ENCODE assay signal across 13 cellular contexts in genomic region chr3:11629716-11630115, GRCh38. TPM values are rescaled to one million over a fixed set of nuclear protein-coding genes. Genes with fewer than 3 reads are reported as not detected.
DNase-seq lines count a peak whose midpoint lies in the region; ATAC-seq lines count a peak whose summit lies in the region.
"Had no signal": no experiment of that assay in that cellular context is flagged by ENCODE, and none has a peak within 500 bp of the region (broad histone marks: within the 10 kb centered on the region; RNA-seq: fewer than 3 reads in every experiment).

No MANE protein-coding gene starts in this region.

- H3K36me3 ChIP-seq in adipocyte (ENCODE audit: control insufficient read depth, insufficient read depth, low read length, severe bottlenecking), result no peaks in the 10 kb centered on the region
- H3K36me3 ChIP-seq in aorta (ENCODE audit: control insufficient read depth in 1 of 2, insufficient read depth in 2 of 2, low read length in 1 of 2), result no peaks in the 10 kb centered on the region

- no peaks in the 10 kb centered on the region for H3K9me3 ChIP-seq in adipocyte (ENCODE audit: control insufficient read depth, low read length)
- H3K9me3 ChIP-seq in aorta (ENCODE audit: control insufficient read depth, low read length), result no peaks in the 10 kb centered on the region

- no peak overlapping the region for H3K27ac ChIP-seq in aorta (ENCODE audit: low read depth in 1 of 2, low read length in 2 of 2)

- DNase-seq in EL (peak; percentile 49), adipocyte (ENCODE audit: low read depth) (peak; percentile 54), glomerular visceral epithelial cell (ENCODE audit: extremely low spot score) (peak; percentile 3), stromal cell of bone marrow (ENCODE audit: low read depth) (peak; percentile 75), activated gamma-delta T cell (lab: John Stamatoyannopoulos, UW) (no peak), aorta (no peak)
- DNase-seq: activated naive CD4-positive, alpha-beta T cell treated with anti-CD3 and anti-CD28 coated beads, Interleukin-2, amount 50 U/mL, for 16 hours; NCI-H82; stimulated activated naive CD4-positive, alpha-beta T cell had no signal

- no peak overlapping the region for H3K9ac ChIP-seq in adipocyte (ENCODE audit: low read length)

- intact Hi-C loops in aorta (cut with DNase I), result no loop called here

- H3K4me1 ChIP-seq in adipocyte (ENCODE audit: control insufficient read depth, insufficient read depth, low read length) (peaks cover 14% of the 10 kb centered on the region), aorta (ENCODE audit: control insufficient read depth in 1 of 2, insufficient read depth in 2 of 2, low read length in 2 of 2) (peaks cover under 1 to 3% of the 10 kb centered on the region in 2 donors)

- WGBS in aorta, 2 donors, result 8 to 14% methylated on average over 5 of the region's 5 CpGs

- H3K27me3 ChIP-seq in adipocyte (replicated peaks; ENCODE audit: control insufficient read depth, insufficient read depth, low read length) (no peaks in the 10 kb centered on the region), aorta (ENCODE audit: control insufficient read depth in 1 of 2, insufficient read depth in 2 of 2, low read length in 1 of 2) (no peaks in the 10 kb centered on the region)

- H3K4me3 ChIP-seq in adipocyte (ENCODE audit: low read length) (no peak overlapping the region), aorta (ENCODE audit: low read length in 2 of 2) (no peak overlapping the region)
- H3K4me3 ChIP-seq: GM12878 had no signal

- ATAC-seq in HG02642 (IDR thresholded peaks at IDR 0.05; ENCODE audit: poor library complexity, unreplicated experiment) (no peak), aorta (ENCODE audit: low FRiP score) (no peak), HG02798 (IDR thresholded peaks at IDR 0.05; ENCODE audit: poor library complexity, unreplicated experiment) (no peak)
- ATAC-seq: activated CD4-positive, CD25-positive, alpha-beta regulatory T cell treated with anti-CD3 and anti-CD28 coated beads, Interleukin-2, amount 50 U/mL, for 24 hours; GM12878 had no signal

RNA-seq across cellular contexts. Expression of gene VGLL4, which starts 14.0 kb away (rescaled TPM):
- 100 to 1,000 TPM in 1 of 2 donors, 10 to 100 TPM in 1; 93.5 to 104 TPM for total RNA-seq in aorta
- 10 to 100 TPM; 44.7 to 47.8 TPM for polyA plus RNA-seq in aorta

Comparison
In these comparisons a context has a peak if more than half of its experiments do, and no peak if none do; other contexts are left out.
1. DNase-seq: peak in EL (single experiment), adipocyte (single experiment), glomerular visceral epithelial cell (single experiment) and stromal cell of bone marrow (single experiment); none in activated gamma-delta T cell (single experiment) and aorta (0 of 2).